In the genomic region with DNA sequence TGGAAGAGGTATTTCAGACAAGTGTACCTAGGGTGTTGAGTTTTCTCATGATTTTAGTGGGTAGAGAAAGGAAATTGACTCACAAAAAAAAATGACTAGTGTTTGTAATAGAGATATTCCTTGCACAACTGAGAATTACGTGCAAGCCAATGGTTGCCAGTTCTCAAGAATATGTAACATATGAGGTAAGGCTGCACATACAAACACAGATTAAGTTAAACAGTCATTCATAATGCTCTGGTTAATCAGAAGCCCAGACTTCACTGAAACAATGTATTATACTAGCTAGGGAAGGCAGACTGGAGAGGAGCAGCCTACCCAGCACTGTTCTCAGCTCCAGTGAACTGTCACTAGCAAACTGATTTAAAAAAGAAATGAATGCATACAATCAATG, we compare ENCODE assay signal across 14 cellular contexts.
DNase-seq lines count a peak whose midpoint lies in the region; ATAC-seq, FAIRE-seq and TF ChIP-seq lines count a peak whose summit lies in the region.
"Had no signal": no experiment of that assay in that cellular context is flagged by ENCODE, and none has a peak within 500 bp of the region (broad histone marks: within the 10 kb centered on the region; RNA-seq: fewer than 3 reads in every experiment).

No MANE protein-coding gene starts in this region.

- H3K9me3 Mint-ChIP-seq in astrocyte (ENCODE audit: unreplicated experiment) (no peaks in the 10 kb centered on the region), natural killer cell (peaks cover 0 to 4% of the 10 kb centered on the region in 2 donors)
- H3K9me3 Mint-ChIP-seq in activated T-helper 1 cell treated with anti-CD3 and anti-CD28 coated beads, Interleukin-12 subunit alpha, Interleukin-12 subunit beta, Interleukin-2, Interleukin-4 antibody, amounts not matched to agents 30 ng/mL and 10 ng/mL and 1 ng/mL, durations not matched to agents 14 hours and 24 hours and 36 hours = no peaks in the 10 kb centered on the region

- DNase-seq in astrocyte (ENCODE audit: low read depth) = peak; percentile 46
- no peak for DNase-seq in natural killer cell
- DNase-seq in stimulated activated CD4-positive, alpha-beta T cell treated with anti-CD3 and anti-CD28 coated beads, Interleukin-2, amount 100 ng/mL, for 24 hours = no peak
- DNase-seq in T-helper 9 cell = no peak
- no peak for DNase-seq in activated T-helper 1 cell treated with anti-CD3 and anti-CD28 coated beads, Interleukin-12 subunit alpha, Interleukin-12 subunit beta, Interleukin-2, Interleukin-4 antibody, amounts not matched to agents 30 ng/mL and 10 ng/mL and 1 ng/mL, durations not matched to agents 14 hours and 24 hours and 36 hours (ENCODE audit: low spot score)
- DNase-seq: activated effector memory CD4-positive, alpha-beta T cell treated with Interleukin-2 at 50 U/mL for 16 hours; effector CD8-positive, alpha-beta T cell; NCI-H1092; tibial artery had no signal

- ATAC-seq in GM18873 (IDR thresholded peaks at IDR 0.05; ENCODE audit: low FRiP score, unreplicated experiment) (peak; percentile 48), HG02759 (IDR thresholded peaks at IDR 0.05; ENCODE audit: unreplicated experiment) (peak; percentile 67), natural killer cell (peak; percentile 51 to 57 (median 57)), GM18858 (IDR thresholded peaks at IDR 0.05; ENCODE audit: unreplicated experiment) (no peak)

- H3K4me1 Mint-ChIP-seq in astrocyte (ENCODE audit: low read depth, unreplicated experiment) (peaks cover 4% of the 10 kb centered on the region), natural killer cell (peaks cover 17 to 22% of the 10 kb centered on the region in 2 donors)
- H3K4me1 Mint-ChIP-seq in activated T-helper 1 cell treated with anti-CD3 and anti-CD28 coated beads, Interleukin-12 subunit alpha, Interleukin-12 subunit beta, Interleukin-2, Interleukin-4 antibody, amounts not matched to agents 30 ng/mL and 10 ng/mL and 1 ng/mL, durations not matched to agents 14 hours and 24 hours and 36 hours (ENCODE audit: low read depth) = peaks cover 6% of the 10 kb centered on the region

- TF ChIP-seq CTCF in astrocyte (IDR thresholded peaks at IDR 0.05; ENCODE audit: insufficient read depth, low read depth, low read length) (no peak), natural killer cell (IDR thresholded peaks at IDR 0.05) (no peak)

- no peaks in the 10 kb centered on the region for H3K36me3 Mint-ChIP-seq in astrocyte (ENCODE audit: low read depth, unreplicated experiment)
- no peaks in the 10 kb centered on the region for H3K36me3 Mint-ChIP-seq in natural killer cell
- no peaks in the 10 kb centered on the region for H3K36me3 Mint-ChIP-seq in activated T-helper 1 cell treated with anti-CD3 and anti-CD28 coated beads, Interleukin-12 subunit alpha, Interleukin-12 subunit beta, Interleukin-2, Interleukin-4 antibody, amounts not matched to agents 30 ng/mL and 10 ng/mL and 1 ng/mL, durations not matched to agents 14 hours and 24 hours and 36 hours (ENCODE audit: low read depth)

- no peak overlapping the region for H3K4me3 ChIP-seq in astrocyte (ENCODE audit: insufficient read depth, low read depth, low read length)
- H3K4me3 ChIP-seq: tibial artery had no signal

- H3K9me3 ChIP-seq in astrocyte (ENCODE audit: insufficient read depth, low read depth, low read length) = no peaks in the 10 kb centered on the region
- H3K9me3 ChIP-seq: tibial artery had no signal

- H2AFZ ChIP-seq in astrocyte (ENCODE audit: low read depth, low read length) = no peak overlapping the region

- H3K27ac ChIP-seq in astrocyte (ENCODE audit: low read depth, low read length) = no peak overlapping the region
- H3K27ac ChIP-seq: tibial artery, VCaP had no signal

- no peak overlapping the region for H3K9ac ChIP-seq in astrocyte (ENCODE audit: low read length)

- no peaks in the 10 kb centered on the region for H3K79me2 ChIP-seq in astrocyte (ENCODE audit: insufficient read depth, low read length)

- FAIRE-seq in astrocyte (lab: Jason Lieb, UNC) = no peak
- FAIRE-seq: GM18507 had no signal

- intact Hi-C loops in natural killer cell (cut with micrococcal nuclease) = no loop called here
- intact Hi-C loops in activated T-helper 1 cell treated with anti-CD3 and anti-CD28 coated beads, Interleukin-12 subunit alpha, Interleukin-12 subunit beta, Interleukin-2, Interleukin-4 antibody, amounts not matched to agents 30 ng/mL and 10 ng/mL and 1 ng/mL, durations not matched to agents 14 hours and 24 hours and 36 hours (cut with micrococcal nuclease) = no loop called here

- peak overlapping the region; percentile 5 for H3K4me2 ChIP-seq in astrocyte (ENCODE audit: low read length)

- H3K27me3 ChIP-seq in astrocyte (ENCODE audit: insufficient read depth, low read length) = no peaks in the 10 kb centered on the region
- H3K27me3 ChIP-seq: tibial artery had no signal

- H3K4me3 Mint-ChIP-seq in astrocyte (ENCODE audit: unreplicated experiment) (no peak overlapping the region), natural killer cell (peak overlapping the region; percentile 80)
- H3K4me3 Mint-ChIP-seq in activated T-helper 1 cell treated with anti-CD3 and anti-CD28 coated beads, Interleukin-12 subunit alpha, Interleukin-12 subunit beta, Interleukin-2, Interleukin-4 antibody, amounts not matched to agents 30 ng/mL and 10 ng/mL and 1 ng/mL, durations not matched to agents 14 hours and 24 hours and 36 hours = no peak overlapping the region

- H3K4me1 ChIP-seq in astrocyte (ENCODE audit: insufficient read depth, low read length) = peaks cover 14% of the 10 kb centered on the region

- no peaks in the 10 kb centered on the region for H3K36me3 ChIP-seq in astrocyte (ENCODE audit: insufficient read depth, low read length)
- H3K36me3 ChIP-seq: tibial artery had no signal

- H4K20me1 ChIP-seq in astrocyte (ENCODE audit: insufficient read depth, low read length) = no peaks in the 10 kb centered on the region

- H3K27me3 Mint-ChIP-seq in astrocyte (ENCODE audit: low read depth, unreplicated experiment) = no peaks in the 10 kb centered on the region
- H3K27me3 Mint-ChIP-seq in natural killer cell (ENCODE audit: low read depth in 2 of 2) = no peaks in the 10 kb centered on the region
- H3K27me3 Mint-ChIP-seq in activated T-helper 1 cell treated with anti-CD3 and anti-CD28 coated beads, Interleukin-12 subunit alpha, Interleukin-12 subunit beta, Interleukin-2, Interleukin-4 antibody, amounts not matched to agents 30 ng/mL and 10 ng/mL and 1 ng/mL, durations not matched to agents 14 hours and 24 hours and 36 hours (ENCODE audit: insufficient read depth) = no peaks in the 10 kb centered on the region

- H3K27ac Mint-ChIP-seq in astrocyte (ENCODE audit: unreplicated experiment) = no peak overlapping the region
- H3K27ac Mint-ChIP-seq in natural killer cell = peak overlapping the region; percentile 77 to 84
- H3K27ac Mint-ChIP-seq in activated T-helper 1 cell treated with anti-CD3 and anti-CD28 coated beads, Interleukin-12 subunit alpha, Interleukin-12 subunit beta, Interleukin-2, Interleukin-4 antibody, amounts not matched to agents 30 ng/mL and 10 ng/mL and 1 ng/mL, durations not matched to agents 14 hours and 24 hours and 36 hours = no peak overlapping the region

Comparison
In these comparisons a context has a peak if more than half of its experiments do, and no peak if none do; other contexts are left out.
1. H3K27ac Mint-ChIP-seq: peak in natural killer cell (2 of 2); none in astrocyte (single experiment) and activated T-helper 1 cell treated with anti-CD3 and anti-CD28 coated beads, Interleukin-12 subunit alpha, Interleukin-12 subunit beta, Interleukin-2, Interleukin-4 antibody, amounts not matched to agents 30 ng/mL and 10 ng/mL and 1 ng/mL, durations not matched to agents 14 hours and 24 hours and 36 hours (single experiment).